19 cellular contexts compared by ENCODE assay signal in genomic region chr11:27688076-27688475, GRCh38. TPM values are rescaled to one million over a fixed set of nuclear protein-coding genes. Genes with fewer than 3 reads are reported as not detected.
A peak's percentile ranks its signal among the peaks of the same experiment; 100 is the strongest.
DNase-seq lines count a peak whose midpoint lies in the region; ATAC-seq, FAIRE-seq and TF ChIP-seq lines count a peak whose summit lies in the region.
"Had no signal": no experiment of that assay in that cellular context is flagged by ENCODE, and none has a peak within 500 bp of the region (broad histone marks: within the 10 kb centered on the region; RNA-seq: fewer than 3 reads in every experiment).

No MANE protein-coding gene starts in this region.

- BruUV-seq in HepG2 (replicated peaks; lab: Mats Ljungman, UMichigan) = no TSS peak

- H3K36me3 ChIP-seq in HepG2 (replicated peaks in 1 of 2; ENCODE audit: control insufficient read depth in 1 of 2, insufficient read depth in 2 of 2, low read length in 2 of 2) = no peaks in the 10 kb centered on the region
- H3K36me3 ChIP-seq in right lobe of liver = no peaks in the 10 kb centered on the region
- H3K36me3 ChIP-seq in iPS-15b (ENCODE audit: control insufficient read depth, insufficient read depth, low read length) = no peaks in the 10 kb centered on the region
- H3K36me3 ChIP-seq in upper lobe of right lung = no peaks in the 10 kb centered on the region
- no peaks in the 10 kb centered on the region for H3K36me3 ChIP-seq in stomach
- H3K36me3 ChIP-seq in SJCRH30 = no peaks in the 10 kb centered on the region

- no peak overlapping the region for H2AFZ ChIP-seq in HepG2 (ENCODE audit: low read length)
- H2AFZ ChIP-seq: PC-9 had no signal

- no peak overlapping the region for H3K4me2 ChIP-seq in HepG2 (ENCODE audit: low read depth, low read length)
- H3K4me2 ChIP-seq: PC-9 had no signal

- ATAC-seq in HepG2 = no peak
- no peak for ATAC-seq in right lobe of liver
- no peak for ATAC-seq in upper lobe of right lung
- no peak for ATAC-seq in Right ventricle myocardium superior (ENCODE audit: poor library complexity)
- ATAC-seq: HCT116 had no signal

- no peak overlapping the region for H3K9ac ChIP-seq in HepG2 (ENCODE audit: insufficient read depth, low read depth, low read length)
- no peak overlapping the region for H3K9ac ChIP-seq in iPS-15b (ENCODE audit: low read depth, low read length)

- H4K20me1 ChIP-seq in HepG2 (ENCODE audit: insufficient read depth, low read length) = no peaks in the 10 kb centered on the region

- DNase-seq in HepG2 (ENCODE audit: low spot score) (peak; percentile 16), right lobe of liver (no peak), NCI-H82 (lab: John Stamatoyannopoulos, UW) (peak; percentile 62), upper lobe of right lung (peak; percentile 27), stomach (no peak), Right ventricle myocardium superior (no peak), SJCRH30 (no peak)
- DNase-seq: ACHN; CD8-positive, alpha-beta memory T cell; KG1; NCI-H1092 treated with DMSO at 0.1 percent for 48 hours; NCI-H187; NCI-H2171; PC-9; T-helper 1 cell had no signal

- H3K79me2 ChIP-seq in HepG2 (ENCODE audit: insufficient read depth, low read length) = no peaks in the 10 kb centered on the region

- intact Hi-C loops in HepG2 (cut with micrococcal nuclease; ENCODE audit: unreplicated experiment) (no loop called here), right lobe of liver (cut with DNase I) (no loop called here), upper lobe of right lung (cut with DNase I) (no loop called here), stomach (cut with DNase I; ENCODE audit: low total_unique reads) (no loop called here), Right ventricle myocardium superior (cut with DNase I) (no loop called here)

- CTCF ChIA-PET in HepG2 (lab: Yijun Ruan, JAX; ENCODE audit: low intra/inter-chr PET ratio, low total read pairs) = no interaction called here

- WGBS in HepG2 (ENCODE audit: low lambda C conversion rate) = 0% methylated on average over 1 of the region's 4 CpGs
- WGBS in right lobe of liver (ENCODE audit: insufficient coverage, low coverage, low lambda C conversion rate, missing lambda C conversion rate) = no CpG with 5 or more reads among the region's 4 CpGs
- WGBS in stomach, 5 donors = 62 to 85% (median 68%) methylated on average over 3 to 4 of the region's 4 CpGs

- H3K27ac ChIP-seq in HepG2 (ENCODE audit: extremely low read length, insufficient read depth, low read length) (no peak overlapping the region), right lobe of liver (no peak overlapping the region), upper lobe of right lung (no peak overlapping the region), stomach (no peak overlapping the region), SJCRH30 (no peak overlapping the region)
- H3K27ac ChIP-seq: PC-9, SK-N-MC had no signal

- no peak for TF ChIP-seq RAD21 in HepG2 (CRISPR knock-in tag; IDR thresholded peaks at IDR 0.05)

- TF ChIP-seq EP300 in HepG2 (IDR thresholded peaks at IDR 0.05; ENCODE audit: low read depth in 2 of 2, low read length in 2 of 2) (no peak), HepG2 (CRISPR knock-in tag; IDR thresholded peaks at IDR 0.05; ENCODE audit: borderline replicate concordance) (no peak), stomach (IDR thresholded peaks at IDR 0.05) (no peak)

- no peaks in the 10 kb centered on the region for H3K9me3 ChIP-seq in HepG2 (ENCODE audit: low read length)
- H3K9me3 ChIP-seq in right lobe of liver = no peaks in the 10 kb centered on the region
- no peaks in the 10 kb centered on the region for H3K9me3 ChIP-seq in iPS-15b (ENCODE audit: control insufficient read depth, insufficient read depth, low read length)
- H3K9me3 ChIP-seq in upper lobe of right lung = no peaks in the 10 kb centered on the region
- no peaks in the 10 kb centered on the region for H3K9me3 ChIP-seq in stomach
- H3K9me3 ChIP-seq in SJCRH30 (replicated peaks) = no peaks in the 10 kb centered on the region

- H3K4me1 ChIP-seq in HepG2 (ENCODE audit: insufficient read depth, low read length) = peaks cover 8% of the 10 kb centered on the region; the same call in 1 of the 2 replicates
- H3K4me1 ChIP-seq in right lobe of liver = no peaks in the 10 kb centered on the region
- H3K4me1 ChIP-seq in iPS-15b (ENCODE audit: control insufficient read depth, insufficient read depth, low read length) = peaks cover 5% of the 10 kb centered on the region
- no peaks in the 10 kb centered on the region for H3K4me1 ChIP-seq in upper lobe of right lung
- H3K4me1 ChIP-seq in stomach = no peaks in the 10 kb centered on the region
- H3K4me1 ChIP-seq in SJCRH30 = no peaks in the 10 kb centered on the region

- TF ChIP-seq POLR2A in HepG2 (IDR thresholded peaks at IDR 0.05; ENCODE audit: insufficient read depth in 1 of 2, low read depth in 2 of 2, low read length in 2 of 2) = no peak
- TF ChIP-seq POLR2A in right lobe of liver (IDR thresholded peaks at IDR 0.05) = no peak
- TF ChIP-seq POLR2A in stomach (IDR thresholded peaks at IDR 0.05) = no peak

- in situ Hi-C loops in HepG2 (cut with HindIII; ENCODE audit: extremely low pct_ligation_motif_present, low pct_unique_long_range_greater_than_20kb) = loop anchor here (25.0 kb wide), 1 partner anchor 1474 kb away; no protein-coding TSS in a partner anchor

- POLR2A ChIA-PET in HepG2 (lab: Yijun Ruan, JAX) = no interaction called here

- TF ChIP-seq CTCF in HepG2 (CRISPR knock-in tag; IDR thresholded peaks at IDR 0.05) = no peak
- no peak for TF ChIP-seq CTCF in right lobe of liver (IDR thresholded peaks at IDR 0.05)
- TF ChIP-seq CTCF in upper lobe of right lung (IDR thresholded peaks at IDR 0.05) = no peak
- no peak for TF ChIP-seq CTCF in stomach (IDR thresholded peaks at IDR 0.05)

- no peak overlapping the region for H3K4me3 ChIP-seq in HepG2 (replicated peaks in 1 of 3; ENCODE audit: insufficient read depth in 1 of 3, low read depth in 2 of 3, low read length in 3 of 3)
- no peak overlapping the region for H3K4me3 ChIP-seq in right lobe of liver
- peak overlapping the region; percentile 13 for H3K4me3 ChIP-seq in iPS-15b (ENCODE audit: low read depth, low read length)
- H3K4me3 ChIP-seq in upper lobe of right lung = no peak overlapping the region
- H3K4me3 ChIP-seq in stomach = no peak overlapping the region
- no peak overlapping the region for H3K4me3 ChIP-seq in SJCRH30
- H3K4me3 ChIP-seq: PC-9, SK-N-MC had no signal

- no peak for FAIRE-seq in HepG2 (lab: Jason Lieb, UNC)
- FAIRE-seq: GM18507 had no signal

- H3K27me3 ChIP-seq in HepG2 (ENCODE audit: control insufficient read depth in 1 of 2, insufficient read depth in 2 of 2, low read length in 2 of 2) (no peaks in the 10 kb centered on the region; a peak in 1 of 5 replicates), right lobe of liver (no peaks in the 10 kb centered on the region), iPS-15b (ENCODE audit: control insufficient read depth, insufficient read depth, low read length) (no peaks in the 10 kb centered on the region), upper lobe of right lung (no peaks in the 10 kb centered on the region), stomach (no peaks in the 10 kb centered on the region), SJCRH30 (no peaks in the 10 kb centered on the region; the same call in 1 of the 2 replicates)

TF ChIP-seq in HepG2, 621 proteins besides CTCF, POLR2A, EP300 and RAD21:
- no peak for TF ChIP-seq THAP8 (CRISPR knock-in tag; IDR thresholded peaks at IDR 0.05; ENCODE audit: borderline replicate concordance)
- no peak for TF ChIP-seq NFKBIZ (CRISPR knock-in tag; IDR thresholded peaks at IDR 0.05)
- TF ChIP-seq YY1 (IDR thresholded peaks at IDR 0.05; ENCODE audit: insufficient read depth, insufficient replicate concordance, low read depth, low read length) = peak; percentile 28
- no peak for TF ChIP-seq SRY (CRISPR knock-in tag; IDR thresholded peaks at IDR 0.05)
- peak; percentile 24; the same call in 1 of the 2 replicates for TF ChIP-seq FOXA3 (CRISPR knock-in tag; IDR thresholded peaks at IDR 0.05)

RNA-seq across cellular contexts. Expression of gene BDNF, which starts 12.2 kb away (rescaled TPM):
- 0.02 TPM in 1 of 2 replicates, not detected in the other for total RNA-seq in HepG2 (2016; rRNA removed; fragmentation: Illumina TruSeq; extraction: Trizol)
- total RNA-seq in HepG2 (2016; cell fraction: cytosol; rRNA removed; fragmentation: Illumina TruSeq; extraction: Trizol; ENCODE audit: low read depth) = not detected in 2 replicates
- total RNA-seq in HepG2 (2016; cell fraction: insoluble cytoplasmic fraction; rRNA removed; fragmentation: Illumina TruSeq; extraction: Trizol) = not detected in 2 replicates
- not detected in 2 replicates for total RNA-seq in HepG2 (2016; cell fraction: membrane; rRNA removed; fragmentation: Illumina TruSeq; extraction: Trizol)
- total RNA-seq in HepG2 (2016; cell fraction: nucleus; rRNA removed; fragmentation: Illumina TruSeq; extraction: Trizol) = not detected in 2 replicates
- not detected in 2 replicates for polyA plus RNA-seq in HepG2 (2011; rRNA removed)
- polyA plus RNA-seq in HepG2 (2011; cell fraction: cytosol; rRNA removed) = not detected in 2 replicates
- not detected in 2 replicates for polyA plus RNA-seq in HepG2 (2011; cell fraction: nucleus; rRNA removed)
- polyA plus RNA-seq in HepG2 (2012) = not detected in 2 replicates
- polyA plus RNA-seq in HepG2 (2016; cell fraction: cytosol; fragmentation: Illumina TruSeq; extraction: Trizol; ENCODE audit: low read depth) = not detected in 2 replicates
- not detected in 2 replicates for polyA plus RNA-seq in HepG2 (2016; cell fraction: insoluble cytoplasmic fraction; fragmentation: Illumina TruSeq; extraction: Trizol; ENCODE audit: low read depth)
- not detected in 2 replicates for polyA plus RNA-seq in HepG2 (2016; cell fraction: membrane; fragmentation: Illumina TruSeq; extraction: Trizol; ENCODE audit: low read depth)
- polyA plus RNA-seq in HepG2 (2016; cell fraction: nucleus; fragmentation: Illumina TruSeq; extraction: Trizol; ENCODE audit: insufficient read depth, low read depth) = not detected in 2 replicates
- 0.75 TPM in 1 of 2 replicates, not detected in the other for polyA minus RNA-seq in HepG2 (2011; rRNA and poly(A)+ RNA removed; ENCODE audit: low replicate concordance)
- not detected in 2 replicates for polyA minus RNA-seq in HepG2 (2011; cell fraction: cytosol; rRNA and poly(A)+ RNA removed)
- polyA minus RNA-seq in HepG2 (2011; cell fraction: nucleus; rRNA and poly(A)+ RNA removed) = not detected in 2 replicates
- total RNA-seq in right lobe of liver = under 1 TPM in 3 of 6 experiments, not detected in 3; 0.06 to 0.27 (median 0.12) TPM
- 4.3 TPM for total RNA-seq in upper lobe of right lung
- 1 to 10 TPM in 2 of 5 donors, under 1 TPM in 2, not detected in 1; under 0.01 to 1.7 (median 0.72) TPM for total RNA-seq in stomach
- under 1 TPM; 0.33 to 0.92 (median 0.81) TPM for polyA plus RNA-seq in stomach
- 4.0 TPM for total RNA-seq in Right ventricle myocardium superior
- total RNA-seq in SJCRH30 (2014; rRNA removed; shearing (Covaris generic)) = 0.20 and 0.42 TPM in 2 replicates
- total RNA-seq: CD8-positive, alpha-beta memory T cell had no signal
- polyA plus RNA-seq: CD8-positive, alpha-beta memory T cell had no signal

Comparison
In these comparisons a context has a peak if more than half of its experiments do, and no peak if none do; other contexts are left out.
1. DNase-seq: peak in HepG2 (single experiment), NCI-H82 (single experiment) and upper lobe of right lung (single experiment); none in right lobe of liver (0 of 3), stomach (single experiment), Right ventricle myocardium superior (single experiment) and SJCRH30 (0 of 2).